ENCODE assay signal across 8 cellular contexts in genomic region chr3:111676177-111677021, GRCh38. TPM values are rescaled to one million over a fixed set of nuclear protein-coding genes. Genes with fewer than 3 reads are reported as not detected.
DNase-seq lines count a peak whose midpoint lies in the region; ATAC-seq and TF ChIP-seq lines count a peak whose summit lies in the region.

No MANE protein-coding gene starts in this region.

- no peak overlapping the region for H2AFZ ChIP-seq in neuron (ENCODE audit: low read depth, low read length)

- intact Hi-C loops in posterior cingulate gyrus (cut with DNase I), result no loop called here

- H3K36me3 ChIP-seq in brain microvascular endothelial cell (replicated peaks), result no peaks in the 10 kb centered on the region
- H3K36me3 ChIP-seq in neuron (ENCODE audit: insufficient read depth, low read length), result no peaks in the 10 kb centered on the region

- peaks cover 25% of the 10 kb centered on the region for H3K4me1 ChIP-seq in neuron (ENCODE audit: insufficient read depth, low read length)

- DNase-seq in M059J (ENCODE audit: low read depth), result peak; percentile 99
- DNase-seq in brain microvascular endothelial cell, result peak; percentile 51
- DNase-seq in posterior cingulate gyrus, result no peak
- no peak for DNase-seq in Ammon's horn (ENCODE audit: low spot score)
- no peak for DNase-seq in GM19238 (ENCODE audit: insufficient read length, low spot score)

- H3K27me3 ChIP-seq in brain microvascular endothelial cell (replicated peaks) (no peaks in the 10 kb centered on the region), neuron (ENCODE audit: insufficient read depth, low read length) (no peaks in the 10 kb centered on the region)

- H3K9me3 ChIP-seq in neuron (ENCODE audit: low read length), result no peaks in the 10 kb centered on the region

- ATAC-seq in GM18870 (IDR thresholded peaks at IDR 0.05; ENCODE audit: unreplicated experiment), result peak; percentile 24
- no peak for ATAC-seq in HG03521 (IDR thresholded peaks at IDR 0.05; ENCODE audit: unreplicated experiment)

- no peak for TF ChIP-seq CTCF in brain microvascular endothelial cell (IDR thresholded peaks at IDR 0.05; ENCODE audit: low read depth, low read length, missing control alignments)

- no peak overlapping the region for H3K27ac ChIP-seq in brain microvascular endothelial cell

- in situ Hi-C loops in brain microvascular endothelial cell (cut with HindIII; ENCODE audit: low pct_ligation_motif_present, low sequenced_read_pairs), result no loop called here

- H3K4me3 ChIP-seq in brain microvascular endothelial cell (ENCODE audit: low read depth, low read length) (no peak overlapping the region), neuron (ENCODE audit: low read length) (peak overlapping the region; percentile 68)

RNA-seq across cellular contexts. Expression of gene PLCXD2, which starts 1.9 kb away (rescaled TPM):
- 0.79 and 0.96 TPM in 2 replicates for total RNA-seq in M059J (2014; rRNA removed; shearing (Covaris generic))

Comparison
In these comparisons a context has a peak if more than half of its experiments do, and no peak if none do; other contexts are left out.
1. DNase-seq: peak in M059J (single experiment) and brain microvascular endothelial cell (single experiment); none in posterior cingulate gyrus (0 of 10), Ammon's horn (single experiment) and GM19238 (single experiment).